Comparison of ENCODE assay signal across 8 cellular contexts in genomic region chr12:613996-614726, GRCh38. TPM values are rescaled to one million over a fixed set of nuclear protein-coding genes. Genes with fewer than 3 reads are reported as not detected.
DNase-seq lines count a peak whose midpoint lies in the region; ATAC-seq lines count a peak whose summit lies in the region.

No MANE protein-coding gene starts in this region.

- CTCF ChIA-PET in T-cell (lab: Charles Lee): interaction anchor here (0.5 to 2.1 kb wide), 17 partner anchors 9 to 1005 kb away, joined by 3 to 19 read pairs (median 3); partner anchors contain the start of gene WNK1 (in 1 of the 2)

- H3K27me3 ChIP-seq in BLaER1: no peaks in the 10 kb centered on the region
- no peaks in the 10 kb centered on the region for H3K27me3 ChIP-seq in H7 (ENCODE audit: control insufficient read depth, insufficient read depth, low read length)

- peak; percentile 48 to 81 (median 58) for ATAC-seq in T-cell (replicated peaks in 1 of 4)
- ATAC-seq in GM19324 (IDR thresholded peaks at IDR 0.05; ENCODE audit: low FRiP score, unreplicated experiment): no peak
- no peak for ATAC-seq in GM21367 (IDR thresholded peaks at IDR 0.05; ENCODE audit: unreplicated experiment)
- ATAC-seq in HG02970 (IDR thresholded peaks at IDR 0.05; ENCODE audit: low FRiP score, unreplicated experiment): no peak

- POLR2A ChIA-PET in T-cell (lab: Charles Lee): interaction anchor here in 1 of 2 donors (0.6 kb wide), 2 partner anchors 40 to 363 kb away, joined by 3 to 4 read pairs; no protein-coding TSS in a partner anchor

- H4K20me1 ChIP-seq in BLaER1: no peaks in the 10 kb centered on the region

- H3K4me1 ChIP-seq in BLaER1: peaks cover 81% of the 10 kb centered on the region

- H3K9ac ChIP-seq in BLaER1: peak overlapping the region; percentile 30; the same call in 1 of the 2 replicates

- H3K36me3 Mint-ChIP-seq in T-cell: no peaks in the 10 kb centered on the region

- H3K4me3 ChIP-seq in BLaER1: no peak overlapping the region
- no peak overlapping the region for H3K4me3 ChIP-seq in H7 (ENCODE audit: insufficient read depth, low read depth, low read length)

- no peaks in the 10 kb centered on the region for H3K36me3 ChIP-seq in BLaER1
- H3K36me3 ChIP-seq in H7 (replicated peaks; ENCODE audit: control insufficient read depth, insufficient read depth, low read length): no peaks in the 10 kb centered on the region

- DNase-seq in H7: peak; percentile 74
- DNase-seq in T-cell: peak in 17 of 34 experiments; percentile 11 to 38 (median 21)
- DNase-seq in globus pallidus (ENCODE audit: low spot score): peak; percentile 67
- peak; percentile 45 for DNase-seq in stimulated activated CD4-positive, alpha-beta T cell treated with anti-CD3 and anti-CD28 coated beads, Interleukin-4, amount 100 ng/mL, for 1 hour

- no peaks in the 10 kb centered on the region for H3K9me3 ChIP-seq in BLaER1

- no peak overlapping the region for H3K27ac Mint-ChIP-seq in T-cell

- peak overlapping the region; percentile 48 for H3K27ac ChIP-seq in BLaER1

- no peak overlapping the region for H3K4me3 Mint-ChIP-seq in T-cell

- H3K4me2 ChIP-seq in BLaER1: peak overlapping the region; percentile 55

- peaks cover 17 to 32% (median 29%) of the 10 kb centered on the region in 3 donors for H3K4me1 Mint-ChIP-seq in T-cell

- H3K27me3 Mint-ChIP-seq in T-cell: no peaks in the 10 kb centered on the region

- no peaks in the 10 kb centered on the region for H3K9me3 Mint-ChIP-seq in T-cell

RNA-seq across cellular contexts. Expression of gene NINJ2, which starts 49.1 kb away (rescaled TPM):
- total RNA-seq in H7 (2014; rRNA removed; shearing (Covaris generic)): 0.74 and 2.6 TPM in 2 replicates
- total RNA-seq in T-cell: 1 to 10 TPM; 1.7 to 8.7 (median 2.5) TPM

Comparison
In these comparisons a context has a peak if more than half of its experiments do, and no peak if none do; other contexts are left out.
1. ATAC-seq: peak in T-cell (4 of 4); none in GM19324 (single experiment), GM21367 (single experiment) and HG02970 (single experiment).